Comparison of ENCODE assay signal across 11 cellular contexts in the genomic region with DNA sequence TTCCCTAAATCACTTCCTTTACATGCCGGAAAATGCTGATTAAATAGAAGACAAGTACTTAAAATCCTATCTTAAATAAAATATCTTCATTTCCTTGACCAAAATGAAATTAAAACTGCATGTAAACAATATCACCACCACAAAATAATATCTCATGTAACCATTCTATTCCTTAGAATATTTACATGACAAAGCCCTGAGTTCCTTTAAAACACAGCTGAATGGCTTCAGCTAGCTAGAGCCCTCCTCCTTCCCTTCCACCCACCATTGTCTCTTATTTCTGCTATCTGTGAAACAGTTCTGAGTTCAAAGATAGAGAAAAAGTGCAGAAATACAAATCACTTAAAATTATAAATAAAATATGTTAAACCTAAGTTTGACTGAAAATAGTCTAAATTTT.
DNase-seq lines count a peak whose midpoint lies in the region; ATAC-seq and TF ChIP-seq lines count a peak whose summit lies in the region.
"Had no signal": no experiment of that assay in that cellular context is flagged by ENCODE, and none has a peak within 500 bp of the region (broad histone marks: within the 10 kb centered on the region; RNA-seq: fewer than 3 reads in every experiment).

No MANE protein-coding gene starts in this region.

- no peak for TF ChIP-seq EP300 in suprapubic skin (IDR thresholded peaks at IDR 0.05)

- CTCF ChIA-PET in activated CD8-positive, alpha-beta memory T cell treated with anti-CD3 and anti-CD28 coated beads, Interleukin-2, amount 10 ng/mL, durations not matched to agents 7 days and 5 days (lab: Charles Lee), result interaction anchor here (1.2 to 1.8 kb wide), 3 partner anchors 21 to 72 kb away, joined by 3 to 8 read pairs (median 3); no protein-coding TSS in a partner anchor

- H3K9me3 Mint-ChIP-seq in activated CD8-positive, alpha-beta memory T cell treated with anti-CD3 and anti-CD28 coated beads, Interleukin-2, amount 10 ng/mL, durations not matched to agents 7 days and 5 days (ENCODE audit: low read depth), result no peaks in the 10 kb centered on the region
- no peaks in the 10 kb centered on the region for H3K9me3 Mint-ChIP-seq in endothelial cell (ENCODE audit: unreplicated experiment)
- H3K9me3 Mint-ChIP-seq in stimulated activated naive B cell treated with anti-CD40 and anti-IgM and Interleukin-4, amounts not matched to agents 10 μg/mL and 1 μg/mL and 100 μg/mL, for 72 hours, result no peaks in the 10 kb centered on the region

- H3K36me3 ChIP-seq in SJSA1 (no peaks in the 10 kb centered on the region), suprapubic skin (no peaks in the 10 kb centered on the region)

- H3K27me3 ChIP-seq in SJSA1 (replicated peaks) (no peaks in the 10 kb centered on the region), suprapubic skin (no peaks in the 10 kb centered on the region)

- H3K4me1 Mint-ChIP-seq in activated CD8-positive, alpha-beta memory T cell treated with anti-CD3 and anti-CD28 coated beads, Interleukin-2, amount 10 ng/mL, durations not matched to agents 7 days and 5 days, result peaks cover 81% of the 10 kb centered on the region
- H3K4me1 Mint-ChIP-seq in endothelial cell (ENCODE audit: unreplicated experiment), result peaks cover 62% of the 10 kb centered on the region
- H3K4me1 Mint-ChIP-seq in stimulated activated naive B cell treated with anti-CD40 and anti-IgM and Interleukin-4, amounts not matched to agents 10 μg/mL and 1 μg/mL and 100 μg/mL, for 72 hours, result peaks cover 44 to 82% of the 10 kb centered on the region in 2 donors

- H3K27ac ChIP-seq in SJSA1, result peak overlapping the region; percentile 48
- no peak overlapping the region for H3K27ac ChIP-seq in suprapubic skin

- DNase-seq in activated CD8-positive, alpha-beta memory T cell treated with anti-CD3 and anti-CD28 coated beads, Interleukin-2, amount 10 ng/mL, durations not matched to agents 7 days and 5 days, result no peak
- no peak for DNase-seq in activated CD8-positive, alpha-beta memory T cell treated with anti-CD3 and anti-CD28 coated beads for 24 hours
- no peak for DNase-seq in SJSA1 (ENCODE audit: low read depth in 1 of 2, low spot score in 2 of 2)
- DNase-seq in endothelial cell (ENCODE audit: low spot score), result no peak
- no peak for DNase-seq in stimulated activated naive B cell treated with anti-CD40 and anti-IgM and Interleukin-4, amounts not matched to agents 10 μg/mL and 1 μg/mL and 100 μg/mL, for 72 hours
- DNase-seq in suprapubic skin (ENCODE audit: low spot score in 2 of 2), result no peak
- DNase-seq in NCI-H1105 treated with DMSO at 0.1 percent for 48 hours (lab: John Stamatoyannopoulos, UW), result no peak
- DNase-seq: activated effector memory CD4-positive, alpha-beta T cell treated with Interleukin-2 at 50 U/mL for 16 hours; retina; T1000 had no signal

- H3K4me3 ChIP-seq in SJSA1, result no peak overlapping the region
- no peak overlapping the region for H3K4me3 ChIP-seq in suprapubic skin

- TF ChIP-seq CTCF in endothelial cell (IDR thresholded peaks at IDR 0.05; ENCODE audit: unreplicated experiment), result no peak
- no peak for TF ChIP-seq CTCF in suprapubic skin (IDR thresholded peaks at IDR 0.05)

- peak overlapping the region; percentile 89 for H3K27ac Mint-ChIP-seq in activated CD8-positive, alpha-beta memory T cell treated with anti-CD3 and anti-CD28 coated beads, Interleukin-2, amount 10 ng/mL, durations not matched to agents 7 days and 5 days
- peak overlapping the region; percentile 96 for H3K27ac Mint-ChIP-seq in endothelial cell (ENCODE audit: unreplicated experiment)
- H3K27ac Mint-ChIP-seq in stimulated activated naive B cell treated with anti-CD40 and anti-IgM and Interleukin-4, amounts not matched to agents 10 μg/mL and 1 μg/mL and 100 μg/mL, for 72 hours, result peak overlapping the region; percentile 94

- peak overlapping the region; percentile 74 for H3K4me3 Mint-ChIP-seq in activated CD8-positive, alpha-beta memory T cell treated with anti-CD3 and anti-CD28 coated beads, Interleukin-2, amount 10 ng/mL, durations not matched to agents 7 days and 5 days
- H3K4me3 Mint-ChIP-seq in endothelial cell (ENCODE audit: unreplicated experiment), result peak overlapping the region; percentile 24
- peak overlapping the region in 1 of 2 donors; percentile 77 for H3K4me3 Mint-ChIP-seq in stimulated activated naive B cell treated with anti-CD40 and anti-IgM and Interleukin-4, amounts not matched to agents 10 μg/mL and 1 μg/mL and 100 μg/mL, for 72 hours

- no peaks in the 10 kb centered on the region for H3K27me3 Mint-ChIP-seq in activated CD8-positive, alpha-beta memory T cell treated with anti-CD3 and anti-CD28 coated beads, Interleukin-2, amount 10 ng/mL, durations not matched to agents 7 days and 5 days
- H3K27me3 Mint-ChIP-seq in endothelial cell (ENCODE audit: unreplicated experiment), result peaks cover 1% of the 10 kb centered on the region
- H3K27me3 Mint-ChIP-seq in stimulated activated naive B cell treated with anti-CD40 and anti-IgM and Interleukin-4, amounts not matched to agents 10 μg/mL and 1 μg/mL and 100 μg/mL, for 72 hours, result no peaks in the 10 kb centered on the region

- H3K9me3 ChIP-seq in SJSA1 (replicated peaks) (no peaks in the 10 kb centered on the region), suprapubic skin (no peaks in the 10 kb centered on the region)

- no peak for TF ChIP-seq POLR2A in suprapubic skin (IDR thresholded peaks at IDR 0.05)

- WGBS in suprapubic skin, result 86% methylated on average over 1 of the region's 1 CpG

- H3K4me1 ChIP-seq in SJSA1 (replicated peaks), result peaks cover 56% of the 10 kb centered on the region
- peaks cover 48% of the 10 kb centered on the region for H3K4me1 ChIP-seq in suprapubic skin

- peaks cover 2% of the 10 kb centered on the region for H3K36me3 Mint-ChIP-seq in activated CD8-positive, alpha-beta memory T cell treated with anti-CD3 and anti-CD28 coated beads, Interleukin-2, amount 10 ng/mL, durations not matched to agents 7 days and 5 days
- H3K36me3 Mint-ChIP-seq in endothelial cell (ENCODE audit: low read depth, unreplicated experiment), result no peaks in the 10 kb centered on the region
- H3K36me3 Mint-ChIP-seq in stimulated activated naive B cell treated with anti-CD40 and anti-IgM and Interleukin-4, amounts not matched to agents 10 μg/mL and 1 μg/mL and 100 μg/mL, for 72 hours, result peaks cover 0 to 4% of the 10 kb centered on the region in 2 donors

- ATAC-seq in activated CD8-positive, alpha-beta memory T cell treated with anti-CD3 and anti-CD28 coated beads, Interleukin-2, amount 10 ng/mL, durations not matched to agents 7 days and 5 days, result no peak
- no peak for ATAC-seq in stimulated activated naive B cell treated with anti-CD40 and anti-IgM and Interleukin-4, amounts not matched to agents 10 μg/mL and 1 μg/mL and 100 μg/mL, for 72 hours (replicated peaks)
- no peak for ATAC-seq in GM19452 (IDR thresholded peaks at IDR 0.05; ENCODE audit: unreplicated experiment)
